19 cellular contexts compared by ENCODE assay signal in genomic region chr2:15643209-15643500, GRCh38.
"Had no signal": no experiment of that assay in that cellular context is flagged by ENCODE, and none has a peak within 500 bp of the region (broad histone marks: within the 10 kb centered on the region; RNA-seq: fewer than 3 reads in every experiment).

No MANE protein-coding gene starts in this region.

- DNase-seq: activated CD4-positive, alpha-beta memory T cell treated with anti-CD3 and anti-CD28 coated beads for 36 hours; activated CD4-positive, alpha-beta T cell treated with anti-CD3 and anti-CD28 coated beads for 48 hours; activated CD4-positive, CD25-positive, alpha-beta regulatory T cell; activated effector memory CD4-positive, alpha-beta T cell treated with Interleukin-2 at 50 U/mL for 16 hours; activated naive CD4-positive, alpha-beta T cell treated with anti-CD3 and anti-CD28 coated beads, Interleukin-2, amount 10 ng/mL, durations not matched to agents 7 days and 5 days; activated T-cell treated with anti-CD3 and anti-CD28 coated beads, Interleukin-2, amount 50 U/mL, for 72 hours; anterior cingulate cortex; brain microvascular endothelial cell; caudate nucleus; dermis blood vessel endothelial cell; effector memory CD8-positive, alpha-beta T cell; heart right ventricle; left ventricle myocardium inferior; mammary epithelial cell; SJCRH30; stimulated activated CD4-positive, alpha-beta T cell treated with anti-CD3 and anti-CD28 coated beads, Interleukin-4, amount 100 ng/mL, for 1 hour; stimulated activated naive CD8-positive, alpha-beta T cell treated with anti-CD3 and anti-CD28 coated beads, Interleukin-15, Interleukin-2, amounts not matched to agents 100 U/mL and 50 U/mL, for 24 hours; T-helper 9 cell had no signal

- H3K27ac ChIP-seq: brain microvascular endothelial cell, gastroesophageal sphincter, heart right ventricle, left ventricle myocardium inferior, SJCRH30 had no signal

- H3K4me3 Mint-ChIP-seq: activated CD4-positive, alpha-beta memory T cell treated with anti-CD3 and anti-CD28 coated beads for 36 hours; activated naive CD4-positive, alpha-beta T cell treated with anti-CD3 and anti-CD28 coated beads, Interleukin-2, amount 10 ng/mL, durations not matched to agents 7 days and 5 days; activated T-cell treated with anti-CD3 and anti-CD28 coated beads, Interleukin-2, amount 50 U/mL, for 72 hours had no signal

- H3K27me3 Mint-ChIP-seq: activated CD4-positive, alpha-beta memory T cell treated with anti-CD3 and anti-CD28 coated beads for 36 hours; activated naive CD4-positive, alpha-beta T cell treated with anti-CD3 and anti-CD28 coated beads, Interleukin-2, amount 10 ng/mL, durations not matched to agents 7 days and 5 days; effector memory CD8-positive, alpha-beta T cell had no signal

- H3K27ac Mint-ChIP-seq: activated CD4-positive, alpha-beta memory T cell treated with anti-CD3 and anti-CD28 coated beads for 36 hours; activated naive CD4-positive, alpha-beta T cell treated with anti-CD3 and anti-CD28 coated beads, Interleukin-2, amount 10 ng/mL, durations not matched to agents 7 days and 5 days; activated T-cell treated with anti-CD3 and anti-CD28 coated beads, Interleukin-2, amount 50 U/mL, for 72 hours; effector memory CD8-positive, alpha-beta T cell had no signal

- H3K4me1 Mint-ChIP-seq: activated naive CD4-positive, alpha-beta T cell treated with anti-CD3 and anti-CD28 coated beads, Interleukin-2, amount 10 ng/mL, durations not matched to agents 7 days and 5 days had no signal
